In the genomic region with DNA sequence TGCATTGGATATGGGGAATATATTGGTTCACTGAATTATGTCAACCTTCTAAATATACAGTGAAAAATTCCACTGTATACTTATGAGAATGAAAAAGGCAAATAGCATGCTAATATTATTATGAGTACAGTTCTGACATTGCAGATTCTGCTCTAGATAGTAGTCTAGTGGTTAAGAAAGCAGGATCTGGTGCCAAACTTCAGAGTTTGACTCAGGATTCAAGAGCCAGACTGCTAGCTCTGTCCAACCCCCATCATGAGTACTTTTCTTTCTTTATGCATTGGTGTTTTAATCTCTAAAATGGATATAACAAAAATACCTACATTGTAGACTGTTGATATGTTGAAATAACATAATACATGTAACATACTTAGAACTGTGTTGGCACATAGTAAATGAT, we compare ENCODE assay signal across 13 cellular contexts. TPM values are rescaled to one million over a fixed set of nuclear protein-coding genes. Genes with fewer than 3 reads are reported as not detected.
DNase-seq lines count a peak whose midpoint lies in the region; ATAC-seq and TF ChIP-seq lines count a peak whose summit lies in the region.
"Had no signal": no experiment of that assay in that cellular context is flagged by ENCODE, and none has a peak within 500 bp of the region (broad histone marks: within the 10 kb centered on the region; RNA-seq: fewer than 3 reads in every experiment).

No MANE protein-coding gene starts in this region.

- intact Hi-C loops in left ventricle myocardium superior (cut with micrococcal nuclease), result no loop called here
- intact Hi-C loops in spleen (cut with DNase I; ENCODE audit: low total_unique reads), result no loop called here

- no peak for TF ChIP-seq POLR2A in spleen (IDR thresholded peaks at IDR 0.05)

- no peaks in the 10 kb centered on the region for H3K27me3 ChIP-seq in spleen (replicated peaks in 1 of 7)
- H3K27me3 ChIP-seq: tibial nerve had no signal

- DNase-seq in H4 (ENCODE audit: low spot score), result peak; percentile 44
- peak; percentile 67 for DNase-seq in astrocyte of the cerebellum (ENCODE audit: low read depth)
- no peak for DNase-seq in left ventricle myocardium superior
- DNase-seq in spleen, result no peak
- DNase-seq in caudate nucleus (lab: John Stamatoyannopoulos, UW), result no peak
- DNase-seq in cerebellar nuclear complex (lab: John Stamatoyannopoulos, UW), result no peak
- DNase-seq in activated CD4-positive, alpha-beta T cell treated with anti-CD3 and anti-CD28 coated beads for 48 hours, result no peak
- DNase-seq: activated CD8-positive, alpha-beta memory T cell treated with anti-CD3 and anti-CD28 coated beads, Interleukin-2, amount 50 U/mL, for 4 hours; NCI-H510A treated with DMSO at 0.1 percent for 48 hours; T-helper 1 cell had no signal

- ATAC-seq in left ventricle myocardium superior, result peak; percentile 76
- ATAC-seq in HG02642 (IDR thresholded peaks at IDR 0.05; ENCODE audit: poor library complexity, unreplicated experiment), result no peak

- H3K27ac ChIP-seq in spleen, result peak overlapping the region in 7 of 8 donors; percentile 56 to 80 (median 70)
- no peak overlapping the region for H3K27ac ChIP-seq in caudate nucleus (ENCODE audit: low read depth, low read length)

- in situ Hi-C loops in astrocyte of the cerebellum (cut with HindIII; ENCODE audit: low sequenced_read_pairs), result no loop called here

- no peak overlapping the region for H3K4me3 ChIP-seq in astrocyte of the cerebellum (ENCODE audit: low read depth, low read length)
- H3K4me3 ChIP-seq in spleen, result no peak overlapping the region
- H3K4me3 ChIP-seq: tibial nerve had no signal

- peaks cover 0 to 20% (median 7%) of the 10 kb centered on the region in 6 donors for H3K4me1 ChIP-seq in spleen

- H3K36me3 ChIP-seq in spleen, result no peaks in the 10 kb centered on the region
- H3K36me3 ChIP-seq: tibial nerve had no signal

- H3K9me3 ChIP-seq in spleen, result peaks cover 0 to 12% (median 7%) of the 10 kb centered on the region in 8 donors

- TF ChIP-seq CTCF in astrocyte of the cerebellum (IDR thresholded peaks at IDR 0.05; ENCODE audit: low read depth, low read length, missing control alignments), result no peak
- no peak for TF ChIP-seq CTCF in spleen (IDR thresholded peaks at IDR 0.05 in 8 of 11, conservative IDR thresholded peaks at IDR 0.05 in 3 of 11)

RNA-seq across cellular contexts. Expression of a gene that starts 57.3 kb away (rescaled TPM):
- 15.0 and 19.5 TPM in 2 replicates for total RNA-seq in H4 (2014; rRNA removed; shearing (Covaris generic))
- total RNA-seq in left ventricle myocardium superior (13.8 TPM), spleen (10 to 100 TPM; 31.8 to 77.5 (median 44.3) TPM)
- 10 to 100 TPM in 1 of 3 donors, 1 to 10 TPM in 2; 4.7 to 12.1 (median 6.2) TPM for polyA plus RNA-seq in spleen
- polyA plus RNA-seq: neural cell had no signal

Comparison
In these comparisons a context has a peak if more than half of its experiments do, and no peak if none do; other contexts are left out.
1. DNase-seq: peak in H4 (single experiment) and astrocyte of the cerebellum (single experiment); none in left ventricle myocardium superior (single experiment), spleen (single experiment), caudate nucleus (0 of 61), cerebellar nuclear complex (0 of 2) and activated CD4-positive, alpha-beta T cell treated with anti-CD3 and anti-CD28 coated beads for 48 hours (single experiment).